ENCODE assay signal across 11 cellular contexts in genomic region chr7:151017370-151017952, GRCh38. TPM values are rescaled to one million over a fixed set of nuclear protein-coding genes. Genes with fewer than 3 reads are reported as not detected.
DNase-seq lines count a peak whose midpoint lies in the region; ATAC-seq and TF ChIP-seq lines count a peak whose summit lies in the region.
"Had no signal": no experiment of that assay in that cellular context is flagged by ENCODE, and none has a peak within 500 bp of the region (broad histone marks: within the 10 kb centered on the region; RNA-seq: fewer than 3 reads in every experiment).

No MANE protein-coding gene starts in this region.

- H3K9ac ChIP-seq in IMR-90 (ENCODE audit: low read depth, low read length) = no peak overlapping the region

- no peak overlapping the region for H2AK5ac ChIP-seq in IMR-90 (ENCODE audit: low read depth, low read length)

- H3K9me3 Mint-ChIP-seq in activated T-helper 17 cell treated with anti-CD3 and anti-CD28 coated beads, Interleukin-2, amount 50 U/mL, for 72 hours = peaks cover 2% of the 10 kb centered on the region
- H3K9me3 Mint-ChIP-seq in nephron progenitor cell = no peaks in the 10 kb centered on the region

- H2BK20ac ChIP-seq in IMR-90 (ENCODE audit: low read depth, low read length) = no peak overlapping the region

- no peaks in the 10 kb centered on the region for H3K9me3 ChIP-seq in IMR-90 (ENCODE audit: control insufficient read depth, insufficient read depth, low read length)
- H3K9me3 ChIP-seq: ovary, tibial nerve had no signal

- no peak overlapping the region for H3K56ac ChIP-seq in IMR-90 (ENCODE audit: extremely low read depth, insufficient read depth, low read length)

- no peak overlapping the region for H3K23ac ChIP-seq in IMR-90 (ENCODE audit: low read depth, low read length)

- H3K14ac ChIP-seq in IMR-90 (replicated peaks; ENCODE audit: low read depth, low read length) = no peak overlapping the region

- H2BK15ac ChIP-seq in IMR-90 (ENCODE audit: low read depth, low read length) = no peak overlapping the region

- POLR2A ChIA-PET in IMR-90 (lab: Charles Lee; ENCODE audit: unreplicated experiment) = no interaction called here

- peaks cover 42% of the 10 kb centered on the region for H3K4me1 Mint-ChIP-seq in activated T-helper 17 cell treated with anti-CD3 and anti-CD28 coated beads, Interleukin-2, amount 50 U/mL, for 72 hours
- H3K4me1 Mint-ChIP-seq in nephron progenitor cell = peaks cover 63% of the 10 kb centered on the region

- H3K18ac ChIP-seq in IMR-90 (ENCODE audit: low read depth, low read length) = no peak overlapping the region

- H2AK9ac ChIP-seq in IMR-90 (replicated peaks; ENCODE audit: low read depth, low read length, poor library complexity) = peak overlapping the region; percentile 39

- peaks cover 4% of the 10 kb centered on the region for H3K27me3 Mint-ChIP-seq in activated T-helper 17 cell treated with anti-CD3 and anti-CD28 coated beads, Interleukin-2, amount 50 U/mL, for 72 hours
- peaks cover 42% of the 10 kb centered on the region for H3K27me3 Mint-ChIP-seq in nephron progenitor cell (ENCODE audit: low read depth, poor library complexity)

- peak overlapping the region; percentile 86 for H3K4me3 Mint-ChIP-seq in activated T-helper 17 cell treated with anti-CD3 and anti-CD28 coated beads, Interleukin-2, amount 50 U/mL, for 72 hours
- H3K4me3 Mint-ChIP-seq in nephron progenitor cell = peak overlapping the region; percentile 72

- no peak overlapping the region for H3K4me3 ChIP-seq in IMR-90 (ENCODE audit: insufficient read depth, low read depth, low read length)
- H3K4me3 ChIP-seq: ovary had no signal

- peaks cover 55% of the 10 kb centered on the region for H3K27me3 ChIP-seq in IMR-90 (ENCODE audit: control insufficient read depth, insufficient read depth, low read length)
- H3K27me3 ChIP-seq: ovary had no signal

- no peak overlapping the region for H4K5ac ChIP-seq in IMR-90 (ENCODE audit: low read depth, low read length)

- CTCF ChIA-PET in IMR-90 (lab: Yijun Ruan, JAX) = no interaction called here

- ATAC-seq in IMR-90 (ENCODE audit: low read depth) = no peak
- ATAC-seq in activated T-helper 17 cell treated with anti-CD3 and anti-CD28 coated beads, Interleukin-2, amount 50 U/mL, for 72 hours (replicated peaks) = no peak

- DNase-seq in NCI-H1417 (lab: John Stamatoyannopoulos, UW) (peak in 2 of 3 experiments; percentile 59 to 72), NCI-H1417 treated with DMSO at 0.1 percent for 48 hours (lab: John Stamatoyannopoulos, UW) (no peak), IMR-90 (no peak), nephron progenitor cell (no peak), GF-D8 (lab: John Stamatoyannopoulos, UW) (no peak), cerebellar cortex (ENCODE audit: low spot score) (no peak)
- DNase-seq in stimulated activated CD4-positive, alpha-beta T cell treated with anti-CD3 and anti-CD28 coated beads, Interleukin-1b, Interleukin-23, amount 100 ng/mL, for 48 hours = no peak

- H3K36me3 Mint-ChIP-seq in activated T-helper 17 cell treated with anti-CD3 and anti-CD28 coated beads, Interleukin-2, amount 50 U/mL, for 72 hours (ENCODE audit: low read depth) = peaks cover 31% of the 10 kb centered on the region
- peaks cover 11% of the 10 kb centered on the region for H3K36me3 Mint-ChIP-seq in nephron progenitor cell (ENCODE audit: low read depth)

- no peak overlapping the region for H3K27ac ChIP-seq in IMR-90 (ENCODE audit: insufficient read depth, low read length)
- H3K27ac ChIP-seq: epithelial cell of prostate, ovary, tibial nerve had no signal

- intact Hi-C loops in IMR-90 (cut with micrococcal nuclease) = no loop called here

- TF ChIP-seq POLR2A in IMR-90 (IDR thresholded peaks at IDR 0.05; ENCODE audit: low read depth, low read length) = no peak

- H2AFZ ChIP-seq in IMR-90 (replicated peaks; ENCODE audit: low read length, poor library complexity) = peak overlapping the region; percentile 84

- H3K27ac Mint-ChIP-seq in activated T-helper 17 cell treated with anti-CD3 and anti-CD28 coated beads, Interleukin-2, amount 50 U/mL, for 72 hours = peak overlapping the region; percentile 85
- no peak overlapping the region for H3K27ac Mint-ChIP-seq in nephron progenitor cell

- BruUV-seq in IMR-90 (replicated peaks; lab: Mats Ljungman, UMichigan) = no TSS peak

- TF ChIP-seq CTCF in IMR-90 (conservative IDR thresholded peaks at IDR 0.05; ENCODE audit: low read depth, low read length) (no peak), nephron progenitor cell (IDR thresholded peaks at IDR 0.05) (no peak)

- H3K4me2 ChIP-seq in IMR-90 (ENCODE audit: low read depth, low read length) = no peak overlapping the region; the same call in 1 of the 2 replicates

- H2BK5ac ChIP-seq in IMR-90 (ENCODE audit: low read depth, low read length, poor library complexity, severe bottlenecking) = no peak overlapping the region

- WGBS in IMR-90 (ENCODE audit: extremely low coverage in 2 of 2, insufficient read length in 1 of 2), 2 experiments = 65% methylated on average over 4 of the region's 13 CpGs; no CpG with 5 or more reads in 1 of the 2 experiments

- in situ Hi-C loops in IMR-90 (cut with MboI; ENCODE audit: low sequenced_read_pairs) = no loop called here

- H3K4me1 ChIP-seq in IMR-90 (ENCODE audit: control insufficient read depth, insufficient read depth, low read length) = peaks cover 4% of the 10 kb centered on the region; the same call in 1 of the 2 replicates

- H3K4ac ChIP-seq in IMR-90 (ENCODE audit: low read depth, low read length) = no peak overlapping the region

- dilution Hi-C loops in IMR-90 (cut with HindIII; ENCODE audit: low sequenced_read_pairs, unreplicated experiment) = no loop called here

- no peaks in the 10 kb centered on the region for H3K36me3 ChIP-seq in IMR-90 (ENCODE audit: control insufficient read depth, insufficient read depth, low read length)
- H3K36me3 ChIP-seq: ovary, tibial nerve had no signal

- H4K91ac ChIP-seq in IMR-90 (ENCODE audit: insufficient read depth, low read depth, low read length) = no peak overlapping the region; the same call in 1 of the 2 replicates

- H4K8ac ChIP-seq in IMR-90 (ENCODE audit: low read depth in 2 of 2, low read length in 2 of 2) = no peak overlapping the region

- H2BK120ac ChIP-seq in IMR-90 (ENCODE audit: low read depth, low read length) = no peak overlapping the region

- no peaks in the 10 kb centered on the region for H4K20me1 ChIP-seq in IMR-90 (ENCODE audit: insufficient read depth, low read length)

- no peaks in the 10 kb centered on the region for H3K79me1 ChIP-seq in IMR-90 (ENCODE audit: low read depth in 1 of 2, low read length in 2 of 2)

- no peaks in the 10 kb centered on the region for H3K9me1 ChIP-seq in IMR-90 (ENCODE audit: insufficient read depth, low read length)

- TF ChIP-seq RAD21 in IMR-90 (IDR thresholded peaks at IDR 0.05; ENCODE audit: low read length) = no peak

TF ChIP-seq in IMR-90, 13 proteins besides CTCF, POLR2A, EP300 and RAD21 (continues in another document):
- TF ChIP-seq NFE2L2 (IDR thresholded peaks at IDR 0.05; ENCODE audit: low read depth, low read length) (no peak), RFX5 (IDR thresholded peaks at IDR 0.05; ENCODE audit: low read depth, low read length) (no peak), MAFK (IDR thresholded peaks at IDR 0.05; ENCODE audit: low read depth, low read length) (no peak), MAZ (IDR thresholded peaks at IDR 0.05; ENCODE audit: borderline replicate concordance, low read depth, low read length) (no peak), CHD1 (IDR thresholded peaks at IDR 0.05; ENCODE audit: low read depth, low read length) (no peak), SMC3 (IDR thresholded peaks at IDR 0.05; ENCODE audit: low read depth, low read length) (no peak), ELK1 (IDR thresholded peaks at IDR 0.05; ENCODE audit: borderline replicate concordance, low read depth, low read length) (no peak)

RNA-seq across cellular contexts. Expression of gene ATG9B, which starts 6.8 kb away (rescaled TPM):
- 0.18 TPM in 1 of 2 replicates, not detected in the other for total RNA-seq in IMR-90 (2012; rRNA removed)
- polyA plus RNA-seq in IMR-90 (2012; rRNA removed) = 0.91 and 1.1 TPM in 2 replicates
- 0.22 and 0.49 TPM in 2 replicates for polyA plus RNA-seq in IMR-90 (2012; cell fraction: cytosol; rRNA removed)
- 3.2 and 5.6 TPM in 2 replicates for polyA plus RNA-seq in IMR-90 (2012; cell fraction: nucleus; rRNA removed; ENCODE audit: low replicate concordance)
- total RNA-seq in activated T-helper 17 cell treated with anti-CD3 and anti-CD28 coated beads, Interleukin-2, amount 50 U/mL, for 72 hours = 10 to 100 TPM in 1 of 2 donors, 1 to 10 TPM in 1; 2.9 to 18.2 TPM
- total RNA-seq: tibial nerve had no signal

RNA-seq across cellular contexts. Expression of gene ABCB8, which starts 10.8 kb away (rescaled TPM):
- total RNA-seq in IMR-90 (2012; rRNA removed) = 14.7 and 16.3 TPM in 2 replicates
- polyA plus RNA-seq in IMR-90 (2012; rRNA removed) = 26.8 and 27.5 TPM in 2 replicates
- polyA plus RNA-seq in IMR-90 (2012; cell fraction: cytosol; rRNA removed) = 13.0 and 25.1 TPM in 2 replicates
- 62.3 and 128 TPM in 2 replicates for polyA plus RNA-seq in IMR-90 (2012; cell fraction: nucleus; rRNA removed; ENCODE audit: low replicate concordance)
- 10 to 100 TPM; 36.4 to 52.0 TPM for total RNA-seq in activated T-helper 17 cell treated with anti-CD3 and anti-CD28 coated beads, Interleukin-2, amount 50 U/mL, for 72 hours

RNA-seq across cellular contexts. Expression of gene NOS3, which starts 26.6 kb away (rescaled TPM):
- total RNA-seq in IMR-90 (2012; rRNA removed) = 0.28 and 0.72 TPM in 2 replicates
- 2.0 and 2.9 TPM in 2 replicates for polyA plus RNA-seq in IMR-90 (2012; rRNA removed)
- polyA plus RNA-seq in IMR-90 (2012; cell fraction: cytosol; rRNA removed) = 1.2 and 1.9 TPM in 2 replicates
- polyA plus RNA-seq in IMR-90 (2012; cell fraction: nucleus; rRNA removed; ENCODE audit: low replicate concordance) = 1.0 and 3.3 TPM in 2 replicates
- 10 to 100 TPM in 1 of 2 donors, 1 to 10 TPM in 1; 8.0 to 12.1 TPM for total RNA-seq in activated T-helper 17 cell treated with anti-CD3 and anti-CD28 coated beads, Interleukin-2, amount 50 U/mL, for 72 hours

RNA-seq across cellular contexts. Expression of gene ASIC3, which starts 30.9 kb away (rescaled TPM):
- not detected in 2 replicates for total RNA-seq in IMR-90 (2012; rRNA removed)
- polyA plus RNA-seq in IMR-90 (2012; rRNA removed) = 0.70 and 0.74 TPM in 2 replicates
- polyA plus RNA-seq in IMR-90 (2012; cell fraction: cytosol; rRNA removed) = 0.21 and 0.38 TPM in 2 replicates
- 4.8 and 9.1 TPM in 2 replicates for polyA plus RNA-seq in IMR-90 (2012; cell fraction: nucleus; rRNA removed; ENCODE audit: low replicate concordance)
- total RNA-seq in activated T-helper 17 cell treated with anti-CD3 and anti-CD28 coated beads, Interleukin-2, amount 50 U/mL, for 72 hours = 1 to 10 TPM; 9.0 to 9.7 TPM

RNA-seq across cellular contexts. Expression of gene KCNH2, which starts 39.3 kb away (rescaled TPM):
- total RNA-seq in IMR-90 (2012; rRNA removed) = 0.56 and 0.90 TPM in 2 replicates
- 1.6 and 2.1 TPM in 2 replicates for polyA plus RNA-seq in IMR-90 (2012; rRNA removed)
- polyA plus RNA-seq in IMR-90 (2012; cell fraction: cytosol; rRNA removed) = 0.74 and 2.5 TPM in 2 replicates
- polyA plus RNA-seq in IMR-90 (2012; cell fraction: nucleus; rRNA removed; ENCODE audit: low replicate concordance) = 1.2 and 2.0 TPM in 2 replicates
- under 1 TPM; 0.32 to 0.77 TPM for total RNA-seq in activated T-helper 17 cell treated with anti-CD3 and anti-CD28 coated beads, Interleukin-2, amount 50 U/mL, for 72 hours

Comparison
In these comparisons a context has a peak if more than half of its experiments do, and no peak if none do; other contexts are left out.
1. DNase-seq: peak in NCI-H1417 (2 of 3); none in NCI-H1417 treated with DMSO at 0.1 percent for 48 hours (single experiment), IMR-90 (single experiment), nephron progenitor cell (single experiment), GF-D8 (single experiment), cerebellar cortex (single experiment) and stimulated activated CD4-positive, alpha-beta T cell treated with anti-CD3 and anti-CD28 coated beads, Interleukin-1b, Interleukin-23, amount 100 ng/mL, for 48 hours (single experiment).